In genomic region chr7:86920154-86920553, GRCh38 we compare ENCODE assay signal across 1 cellular context.
TF ChIP-seq lines count a peak whose summit lies in the region.

No MANE protein-coding gene starts in this region.

TF ChIP-seq in WTC11, 78 proteins besides CTCF, POLR2A, EP300 and RAD21 (continued from another document):
- TF ChIP-seq AR (CRISPR knock-in tag; IDR thresholded peaks at IDR 0.05) (no peak), TCF7 (CRISPR knock-in tag; IDR thresholded peaks at IDR 0.05; ENCODE audit: low read depth) (no peak), FOXK1 (CRISPR knock-in tag; IDR thresholded peaks at IDR 0.05) (no peak), ZNF232 (CRISPR knock-in tag; IDR thresholded peaks at IDR 0.05) (no peak), MYBL2 (CRISPR knock-in tag; IDR thresholded peaks at IDR 0.05) (no peak), ZNF512 (CRISPR knock-in tag; IDR thresholded peaks at IDR 0.05; ENCODE audit: borderline replicate concordance) (no peak)
